In genomic region chr17:55749985-55750384, GRCh38 we compare ENCODE assay signal across 10 cellular contexts. TPM values are rescaled to one million over a fixed set of nuclear protein-coding genes. Genes with fewer than 3 reads are reported as not detected.
DNase-seq lines count a peak whose midpoint lies in the region; ATAC-seq and TF ChIP-seq lines count a peak whose summit lies in the region.
"Had no signal": no experiment of that assay in that cellular context is flagged by ENCODE, and none has a peak within 500 bp of the region (broad histone marks: within the 10 kb centered on the region; RNA-seq: fewer than 3 reads in every experiment).

No MANE protein-coding gene starts in this region.

- no peak overlapping the region for H3K4me3 ChIP-seq in smooth muscle cell

- peaks cover 5% of the 10 kb centered on the region for H3K36me3 Mint-ChIP-seq in activated T-cell treated with anti-CD3 and anti-CD28 coated beads, Interleukin-2, amount 50 U/mL, for 4 hours (ENCODE audit: insufficient read depth)
- H3K36me3 Mint-ChIP-seq in IgD-negative memory B cell (peaks cover 2% of the 10 kb centered on the region), immature natural killer cell (no peaks in the 10 kb centered on the region)

- no peak for ATAC-seq in activated T-cell treated with anti-CD3 and anti-CD28 coated beads, Interleukin-2, amount 50 U/mL, for 4 hours
- ATAC-seq in HG03039 (IDR thresholded peaks at IDR 0.05; ENCODE audit: unreplicated experiment) = no peak

- DNase-seq in activated T-cell treated with anti-CD3 and anti-CD28 coated beads, Interleukin-2, amount 50 U/mL, for 4 hours = no peak
- DNase-seq in activated T-cell treated with anti-CD3 and anti-CD28 coated beads for 4 hours = no peak
- no peak for DNase-seq in immature natural killer cell
- DNase-seq in smooth muscle cell (lab: John Stamatoyannopoulos, UW; ENCODE audit: unreplicated experiment) = no peak
- no peak for DNase-seq in NCI-H1930 (lab: John Stamatoyannopoulos, UW)
- no peak for DNase-seq in occipital lobe (lab: John Stamatoyannopoulos, UW)

- H3K9me3 Mint-ChIP-seq in activated T-cell treated with anti-CD3 and anti-CD28 coated beads, Interleukin-2, amount 50 U/mL, for 4 hours = no peaks in the 10 kb centered on the region
- H3K9me3 Mint-ChIP-seq in IgD-negative memory B cell = no peaks in the 10 kb centered on the region
- H3K9me3 Mint-ChIP-seq in immature natural killer cell = no peaks in the 10 kb centered on the region

- H3K27ac Mint-ChIP-seq in IgD-negative memory B cell (no peak overlapping the region), immature natural killer cell (peak overlapping the region in 1 of 6 donors; percentile 27)

- H3K4me1 Mint-ChIP-seq in activated T-cell treated with anti-CD3 and anti-CD28 coated beads, Interleukin-2, amount 50 U/mL, for 4 hours (ENCODE audit: low read depth) = peaks cover 15% of the 10 kb centered on the region
- peaks cover 7 to 13% (median 9%) of the 10 kb centered on the region in 3 donors for H3K4me1 Mint-ChIP-seq in IgD-negative memory B cell
- H3K4me1 Mint-ChIP-seq in immature natural killer cell = peaks cover 23 to 31% of the 10 kb centered on the region in 2 donors

- no peaks in the 10 kb centered on the region for H3K9me3 ChIP-seq in smooth muscle cell (replicated peaks; ENCODE audit: low read depth)
- H3K9me3 ChIP-seq: esophagus muscularis mucosa had no signal

- H3F3A ChIP-seq in smooth muscle cell (ENCODE audit: low read depth) = peaks cover 3% of the 10 kb centered on the region

- H2AFZ ChIP-seq in smooth muscle cell (ENCODE audit: low read depth) = peak overlapping the region; percentile 59

- H3K9ac ChIP-seq in smooth muscle cell (ENCODE audit: low read depth) = no peak overlapping the region

- H3K4me3 Mint-ChIP-seq in activated T-cell treated with anti-CD3 and anti-CD28 coated beads, Interleukin-2, amount 50 U/mL, for 4 hours = peak overlapping the region; percentile 84
- H3K4me3 Mint-ChIP-seq in IgD-negative memory B cell (peak overlapping the region in 3 of 4 donors; percentile 79 to 90 (median 85)), immature natural killer cell (peak overlapping the region; percentile 83 to 88 (median 86))

- peaks cover 26% of the 10 kb centered on the region for H3K27me3 Mint-ChIP-seq in activated T-cell treated with anti-CD3 and anti-CD28 coated beads, Interleukin-2, amount 50 U/mL, for 4 hours (ENCODE audit: low read depth)
- peaks cover 2% of the 10 kb centered on the region for H3K27me3 Mint-ChIP-seq in IgD-negative memory B cell
- H3K27me3 Mint-ChIP-seq in immature natural killer cell (ENCODE audit: low read depth in 3 of 3) = peaks cover 0 to 4% (median 3%) of the 10 kb centered on the region in 3 donors

- no peak overlapping the region for H3K4me2 ChIP-seq in smooth muscle cell

- H3K36me3 ChIP-seq in smooth muscle cell (ENCODE audit: low read depth) = no peaks in the 10 kb centered on the region

- TF ChIP-seq CTCF in smooth muscle cell (IDR thresholded peaks at IDR 0.05; ENCODE audit: borderline replicate concordance, insufficient read depth, poor library complexity, severe bottlenecking) = no peak

- no peak overlapping the region for H3K27ac ChIP-seq in smooth muscle cell (ENCODE audit: low read depth)

- H3K4me1 ChIP-seq in smooth muscle cell (ENCODE audit: low read depth) = peaks cover 11% of the 10 kb centered on the region

- H3K27me3 ChIP-seq in smooth muscle cell (ENCODE audit: low read depth) = no peaks in the 10 kb centered on the region
- H3K27me3 ChIP-seq: esophagus muscularis mucosa had no signal

- peaks cover 11% of the 10 kb centered on the region for H4K20me1 ChIP-seq in smooth muscle cell (ENCODE audit: low read depth)

- peaks cover 34% of the 10 kb centered on the region for H3K79me2 ChIP-seq in smooth muscle cell (ENCODE audit: low read depth)

- WGBS in smooth muscle cell (ENCODE audit: low lambda C conversion rate) = 88% methylated on average over 4 of the region's 4 CpGs

RNA-seq across cellular contexts. Expression of gene PCTP, which starts 0.9 kb away (rescaled TPM):
- 1 to 10 TPM; 3.4 to 4.1 (median 3.8) TPM for total RNA-seq in activated T-cell treated with anti-CD3 and anti-CD28 coated beads, Interleukin-2, amount 50 U/mL, for 4 hours
- polyA plus RNA-seq in IgD-negative memory B cell = 1.9 TPM
- 10 to 100 TPM in 2 of 3 donors, 1 to 10 TPM in 1; 8.9 to 17.3 (median 11.6) TPM for polyA plus RNA-seq in immature natural killer cell
- 15.1 and 16.0 TPM in 2 replicates for total RNA-seq in smooth muscle cell
- 14.4 and 18.7 TPM in 2 replicates for polyA plus RNA-seq in smooth muscle cell
- total RNA-seq in occipital lobe = 7.5 TPM

RNA-seq across cellular contexts. Expression of gene TMEM100, which starts 27.3 kb away (rescaled TPM):
- total RNA-seq in activated T-cell treated with anti-CD3 and anti-CD28 coated beads, Interleukin-2, amount 50 U/mL, for 4 hours = not detected
- not detected for polyA plus RNA-seq in IgD-negative memory B cell
- polyA plus RNA-seq in immature natural killer cell = not detected
- 2.9 and 4.5 TPM in 2 replicates for total RNA-seq in smooth muscle cell
- 1.9 and 2.0 TPM in 2 replicates for polyA plus RNA-seq in smooth muscle cell
- total RNA-seq in occipital lobe = 3.3 TPM
- total RNA-seq: T-helper 1 cell treated with Interleukin-12 subunit alpha and Interleukin-12 subunit beta and Interleukin-4 antibody, amounts not matched to agents 30 ng/mL and 1 ng/mL, for 36 hours had no signal
